In the genomic region with DNA sequence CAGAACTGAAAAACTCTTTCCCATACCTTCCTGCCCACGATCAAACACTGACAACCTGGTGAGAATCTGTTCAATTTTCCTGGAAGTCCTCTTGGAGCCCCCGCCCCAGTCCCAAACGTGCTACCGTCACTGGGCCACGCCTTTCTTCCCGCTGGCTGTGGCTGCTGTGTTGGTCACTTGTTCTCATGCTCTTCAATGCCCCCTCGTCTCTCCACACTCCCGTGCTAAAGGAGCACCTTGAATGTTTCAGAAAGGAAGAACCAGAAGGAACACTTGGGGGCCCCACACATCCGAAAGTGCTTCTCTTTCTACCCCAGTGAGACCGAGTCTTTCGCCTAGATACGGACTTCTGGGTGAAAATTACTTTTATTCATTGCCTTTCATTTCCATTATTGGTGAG, we compare ENCODE assay signal across 19 cellular contexts.
DNase-seq lines count a peak whose midpoint lies in the region; ATAC-seq and TF ChIP-seq lines count a peak whose summit lies in the region.
"Had no signal": no experiment of that assay in that cellular context is flagged by ENCODE, and none has a peak within 500 bp of the region (broad histone marks: within the 10 kb centered on the region; RNA-seq: fewer than 3 reads in every experiment).

No MANE protein-coding gene starts in this region.

- H3K36me3 ChIP-seq in endodermal cell (ENCODE audit: control insufficient read depth, insufficient read depth, low read length) (peaks cover 24% of the 10 kb centered on the region), BE2C (no peaks in the 10 kb centered on the region)

- no peak overlapping the region for H3K9ac ChIP-seq in endodermal cell (ENCODE audit: extremely low read depth, low read length, poor library complexity, severe bottlenecking)
- H3K9ac ChIP-seq: BLaER1 treated with 17β-estradiol and CSF1 and Interleukin-3, amounts not matched to agents 10 nM and 100 nM had no signal

- no peak overlapping the region for H3K27ac ChIP-seq in endodermal cell (ENCODE audit: low read depth, low read length)
- H3K27ac ChIP-seq: 22Rv1; BLaER1 treated with 17β-estradiol and CSF1 and Interleukin-3, amounts not matched to agents 10 nM and 100 nM had no signal

- H3K4me3 ChIP-seq in endodermal cell (ENCODE audit: low read length) (no peak overlapping the region), BE2C (ENCODE audit: low read depth, low read length) (no peak overlapping the region)
- H3K4me3 ChIP-seq: BLaER1 treated with 17β-estradiol and CSF1 and Interleukin-3, amounts not matched to agents 10 nM and 100 nM had no signal

- no peak overlapping the region for H3K4me3 Mint-ChIP-seq in activated T-cell treated with anti-CD3 and anti-CD28 coated beads, Interleukin-2, amount 50 U/mL, for 72 hours
- no peak overlapping the region for H3K4me3 Mint-ChIP-seq in endodermal cell
- H3K4me3 Mint-ChIP-seq in activated CD8-positive, alpha-beta T cell treated with anti-CD3 and anti-CD28 coated beads for 36 hours, result no peak overlapping the region
- H3K4me3 Mint-ChIP-seq: B cell; CD14-positive monocyte; CD4-positive, alpha-beta T cell; CD8-positive, alpha-beta memory T cell had no signal

- H3K9me3 Mint-ChIP-seq in activated T-cell treated with anti-CD3 and anti-CD28 coated beads, Interleukin-2, amount 50 U/mL, for 72 hours, result peaks cover 6 to 12% of the 10 kb centered on the region in 2 donors
- peaks cover 14% of the 10 kb centered on the region for H3K9me3 Mint-ChIP-seq in endodermal cell
- H3K9me3 Mint-ChIP-seq in activated CD8-positive, alpha-beta T cell treated with anti-CD3 and anti-CD28 coated beads for 36 hours, result peaks cover 8% of the 10 kb centered on the region
- H3K9me3 Mint-ChIP-seq: CD8-positive, alpha-beta memory T cell had no signal

- peak overlapping the region; percentile 52 for H3K27ac Mint-ChIP-seq in activated T-cell treated with anti-CD3 and anti-CD28 coated beads, Interleukin-2, amount 50 U/mL, for 72 hours
- no peak overlapping the region for H3K27ac Mint-ChIP-seq in endodermal cell
- H3K27ac Mint-ChIP-seq in activated CD8-positive, alpha-beta T cell treated with anti-CD3 and anti-CD28 coated beads for 36 hours, result no peak overlapping the region
- H3K27ac Mint-ChIP-seq: B cell; CD14-positive monocyte; CD4-positive, alpha-beta T cell had no signal

- TF ChIP-seq CTCF in endodermal cell (conservative IDR thresholded peaks at IDR 0.05), result no peak
- no peak for TF ChIP-seq CTCF in BE2C (IDR thresholded peaks at IDR 0.05; ENCODE audit: low read depth, low read length)
- TF ChIP-seq CTCF in activated CD8-positive, alpha-beta T cell treated with anti-CD3 and anti-CD28 coated beads for 36 hours (IDR thresholded peaks at IDR 0.05), result no peak

- 86 to 93% methylated on average over 9 to 12 of the region's 12 CpGs for WGBS in endodermal cell (ENCODE audit: insufficient coverage in 1 of 2, insufficient read length in 1 of 2), 2 experiments

- H3K4me1 ChIP-seq in endodermal cell (ENCODE audit: control insufficient read depth, insufficient read depth, low read length) (peaks cover 4% of the 10 kb centered on the region), BE2C (no peaks in the 10 kb centered on the region)

- H3K9me3 ChIP-seq in endodermal cell (ENCODE audit: control insufficient read depth, low read length), result no peaks in the 10 kb centered on the region
- no peaks in the 10 kb centered on the region for H3K9me3 ChIP-seq in BE2C
- H3K9me3 ChIP-seq: BLaER1 treated with 17β-estradiol and CSF1 and Interleukin-3, amounts not matched to agents 10 nM and 100 nM had no signal

- H3K4me1 Mint-ChIP-seq in activated T-cell treated with anti-CD3 and anti-CD28 coated beads, Interleukin-2, amount 50 U/mL, for 72 hours (ENCODE audit: low read depth), result peaks cover 20% of the 10 kb centered on the region
- peaks cover 9% of the 10 kb centered on the region for H3K4me1 Mint-ChIP-seq in endodermal cell
- H3K4me1 Mint-ChIP-seq in activated CD8-positive, alpha-beta T cell treated with anti-CD3 and anti-CD28 coated beads for 36 hours (ENCODE audit: low read depth), result peaks cover 21% of the 10 kb centered on the region
- H3K4me1 Mint-ChIP-seq: CD14-positive monocyte had no signal

- CTCF ChIA-PET in activated CD8-positive, alpha-beta T cell treated with anti-CD3 and anti-CD28 coated beads for 36 hours (lab: Charles Lee), result no interaction called here

- peaks cover 9 to 11% of the 10 kb centered on the region in 2 donors for H3K36me3 Mint-ChIP-seq in activated T-cell treated with anti-CD3 and anti-CD28 coated beads, Interleukin-2, amount 50 U/mL, for 72 hours (ENCODE audit: insufficient read depth in 2 of 2)
- H3K36me3 Mint-ChIP-seq in endodermal cell (ENCODE audit: low read depth), result peaks cover 25% of the 10 kb centered on the region
- no peaks in the 10 kb centered on the region for H3K36me3 Mint-ChIP-seq in activated CD8-positive, alpha-beta T cell treated with anti-CD3 and anti-CD28 coated beads for 36 hours (ENCODE audit: low read depth)
- H3K36me3 Mint-ChIP-seq: CD14-positive monocyte had no signal

- ATAC-seq in activated T-cell treated with anti-CD3 and anti-CD28 coated beads, Interleukin-2, amount 50 U/mL, for 72 hours (replicated peaks in 1 of 2), result no peak
- ATAC-seq in activated CD8-positive, alpha-beta T cell treated with anti-CD3 and anti-CD28 coated beads for 36 hours, result no peak

- H3K27me3 ChIP-seq in endodermal cell (ENCODE audit: control insufficient read depth, insufficient read depth, low read length, poor library complexity, severe bottlenecking) (no peaks in the 10 kb centered on the region), BE2C (no peaks in the 10 kb centered on the region)

- no peak for DNase-seq in activated T-cell treated with anti-CD3 and anti-CD28 coated beads, Interleukin-2, amount 50 U/mL, for 72 hours
- no peak for DNase-seq in activated T-cell treated with anti-CD3 and anti-CD28 coated beads, Interleukin-2, amount 50 U/mL, for 1 hour
- peak; percentile 27 for DNase-seq in endodermal cell
- peak; percentile 34 for DNase-seq in posterior vena cava (ENCODE audit: low spot score)
- DNase-seq in stimulated activated CD4-positive, alpha-beta T cell treated with anti-CD3 and anti-CD28 coated beads, Interleukin-2, amount 100 ng/mL, for 24 hours, result no peak
- DNase-seq in BE2C, result no peak
- DNase-seq in activated CD8-positive, alpha-beta T cell treated with anti-CD3 and anti-CD28 coated beads for 36 hours, result no peak
- DNase-seq: CD4-positive, alpha-beta T cell; CD8-positive, alpha-beta memory T cell; DMS 273 treated with DMSO at 0.1 percent for 48 hours; DMS79; EL; GF-D8; GOT3; HCEC 1CT had no signal

- intact Hi-C loops in posterior vena cava (cut with DNase I), result no loop called here
- intact Hi-C loops in activated CD8-positive, alpha-beta T cell treated with anti-CD3 and anti-CD28 coated beads for 36 hours (cut with micrococcal nuclease), result no loop called here

- POLR2A ChIA-PET in activated CD8-positive, alpha-beta T cell treated with anti-CD3 and anti-CD28 coated beads for 36 hours (lab: Charles Lee), result no interaction called here

- H3K27me3 Mint-ChIP-seq in activated T-cell treated with anti-CD3 and anti-CD28 coated beads, Interleukin-2, amount 50 U/mL, for 72 hours (ENCODE audit: low read depth), result no peaks in the 10 kb centered on the region
- H3K27me3 Mint-ChIP-seq in endodermal cell (ENCODE audit: insufficient read depth), result no peaks in the 10 kb centered on the region
- H3K27me3 Mint-ChIP-seq in activated CD8-positive, alpha-beta T cell treated with anti-CD3 and anti-CD28 coated beads for 36 hours, result no peaks in the 10 kb centered on the region
- H3K27me3 Mint-ChIP-seq: CD4-positive, alpha-beta T cell had no signal

Comparison
In these comparisons a context has a peak if more than half of its experiments do, and no peak if none do; other contexts are left out.
1. DNase-seq: peak in endodermal cell (single experiment) and posterior vena cava (single experiment); none in activated T-cell treated with anti-CD3 and anti-CD28 coated beads, Interleukin-2, amount 50 U/mL, for 72 hours (0 of 2), activated T-cell treated with anti-CD3 and anti-CD28 coated beads, Interleukin-2, amount 50 U/mL, for 1 hour (single experiment), stimulated activated CD4-positive, alpha-beta T cell treated with anti-CD3 and anti-CD28 coated beads, Interleukin-2, amount 100 ng/mL, for 24 hours (0 of 2), BE2C (single experiment) and activated CD8-positive, alpha-beta T cell treated with anti-CD3 and anti-CD28 coated beads for 36 hours (single experiment).